Comparison of ENCODE assay signal across 1 cellular context in genomic region chr11:65890324-65891179, GRCh38.
TF ChIP-seq lines count a peak whose summit lies in the region.

Gene CCDC85B (plus strand): TSS chr11:65890673. CDS start chr11:65890784, 111 bp downstream.

TF ChIP-seq in HepG2, 621 proteins besides CTCF, POLR2A, EP300 and RAD21 (continued from another document and continues in another):
- TF ChIP-seq ZNF782 (CRISPR knock-in tag; IDR thresholded peaks at IDR 0.05; ENCODE audit: borderline replicate concordance) (no peak; the same call in 1 of the 2 replicates), ZNF780A (CRISPR knock-in tag; IDR thresholded peaks at IDR 0.05) (0 out of 2 replicates have a peak, but pooled peaks have one; percentile 29), EEA1 (CRISPR knock-in tag; IDR thresholded peaks at IDR 0.05; ENCODE audit: borderline replicate concordance) (peak; percentile 87; the same call in 1 of the 2 replicates), POLR2AphosphoS2 (IDR thresholded peaks at IDR 0.05; ENCODE audit: low read depth, low read length) (peak; percentile 64), NR2F6 (IDR thresholded peaks at IDR 0.05) (no peak), NR2F6 (CRISPR knock-in tag; IDR thresholded peaks at IDR 0.05) (no peak), NR1H2 (CRISPR knock-in tag; IDR thresholded peaks at IDR 0.05; ENCODE audit: borderline replicate concordance, low read depth) (0 out of 2 replicates have a peak, but pooled peaks have one; percentile 60), FOXO1 (CRISPR knock-in tag; IDR thresholded peaks at IDR 0.05) (peak; percentile 32; the same call in 1 of the 2 replicates), HOXA9 (CRISPR knock-in tag; IDR thresholded peaks at IDR 0.05; ENCODE audit: borderline replicate concordance) (peak; percentile 62; the same call in 1 of the 2 replicates), SMAD3 (CRISPR knock-in tag; IDR thresholded peaks at IDR 0.05) (0 out of 2 replicates have a peak, but pooled peaks have one; percentile 11), SNAI1 (CRISPR knock-in tag; IDR thresholded peaks at IDR 0.05; ENCODE audit: borderline replicate concordance) (no peak), HDAC2 (CRISPR knock-in tag; IDR thresholded peaks at IDR 0.05) (no peak), ZNF75D (CRISPR knock-in tag; IDR thresholded peaks at IDR 0.05; ENCODE audit: borderline replicate concordance) (no peak), ZNF230 (CRISPR knock-in tag; IDR thresholded peaks at IDR 0.05) (no peak), ZNF746 (CRISPR knock-in tag; IDR thresholded peaks at IDR 0.05) (no peak; the same call in 1 of the 2 replicates), FOXO4 (CRISPR knock-in tag; conservative IDR thresholded peaks at IDR 0.05) (no peak), ADNP (CRISPR knock-in tag; IDR thresholded peaks at IDR 0.05) (no peak), ZNF737 (CRISPR knock-in tag; IDR thresholded peaks at IDR 0.05; ENCODE audit: borderline replicate concordance) (no peak), ZNF530 (CRISPR knock-in tag; IDR thresholded peaks at IDR 0.05; ENCODE audit: low read depth) (no peak), ZNF382 (CRISPR knock-in tag; IDR thresholded peaks at IDR 0.05; ENCODE audit: borderline replicate concordance) (no peak), ZNF350 (CRISPR knock-in tag; IDR thresholded peaks at IDR 0.05; ENCODE audit: borderline replicate concordance, low read depth) (no peak), YEATS4 (CRISPR knock-in tag; IDR thresholded peaks at IDR 0.05; ENCODE audit: borderline replicate concordance) (peak; percentile 83), ZSCAN12 (CRISPR knock-in tag; IDR thresholded peaks at IDR 0.05) (peak; percentile 92), PHF21A (CRISPR knock-in tag; IDR thresholded peaks at IDR 0.05) (peak; percentile 57; the same call in 1 of the 2 replicates), MAFF (IDR thresholded peaks at IDR 0.05; ENCODE audit: low read depth, low read length) (no peak), ZBTB25 (CRISPR knock-in tag; IDR thresholded peaks at IDR 0.05) (no peak), MAX (IDR thresholded peaks at IDR 0.05) (peak; percentile 99), ISX (CRISPR knock-in tag; conservative IDR thresholded peaks at IDR 0.05) (0 out of 2 replicates have a peak, but pooled peaks have one; percentile 45), HMGXB4 (CRISPR knock-in tag; IDR thresholded peaks at IDR 0.05; ENCODE audit: borderline replicate concordance in 1 of 2, low read depth in 1 of 2) (peak; percentile 40 to 68; a peak in 2 of 4 replicates), ZNF101 (CRISPR knock-in tag; IDR thresholded peaks at IDR 0.05; ENCODE audit: borderline replicate concordance, low read depth) (no peak), SIN3A (IDR thresholded peaks at IDR 0.05; ENCODE audit: borderline replicate concordance, low read depth, low read length) (peak; percentile 49; the same call in 1 of the 2 replicates), ELK4 (CRISPR knock-in tag; IDR thresholded peaks at IDR 0.05; ENCODE audit: borderline replicate concordance) (no peak), NR2F2 (IDR thresholded peaks at IDR 0.05; ENCODE audit: borderline replicate concordance, low read depth) (no peak; the same call in 1 of the 2 replicates), ZNF253 (CRISPR knock-in tag; IDR thresholded peaks at IDR 0.05; ENCODE audit: borderline replicate concordance) (no peak), MEIS1 (CRISPR knock-in tag; IDR thresholded peaks at IDR 0.05; ENCODE audit: borderline replicate concordance) (no peak; the same call in 1 of the 2 replicates), ZBTB46 (CRISPR knock-in tag; IDR thresholded peaks at IDR 0.05; ENCODE audit: borderline replicate concordance) (no peak), MTF1 (CRISPR knock-in tag; IDR thresholded peaks at IDR 0.05) (peak; percentile 82), ZFYVE20 (CRISPR knock-in tag; IDR thresholded peaks at IDR 0.05; ENCODE audit: borderline replicate concordance, low read depth) (no peak), ZNF713 (CRISPR knock-in tag; IDR thresholded peaks at IDR 0.05) (no peak), MXD1 (CRISPR knock-in tag; IDR thresholded peaks at IDR 0.05) (no peak; the same call in 1 of the 2 replicates), GTF2F1 (IDR thresholded peaks at IDR 0.05; ENCODE audit: low read length) (no peak), ZNF841 (CRISPR knock-in tag; IDR thresholded peaks at IDR 0.05; ENCODE audit: borderline replicate concordance) (no peak), CHCHD3 (CRISPR knock-in tag; IDR thresholded peaks at IDR 0.05) (peak; percentile 84; the same call in 1 of the 2 replicates), PHF20 (CRISPR knock-in tag; IDR thresholded peaks at IDR 0.05) (peak; percentile 68; the same call in 1 of the 2 replicates), TRAFD1 (CRISPR knock-in tag; IDR thresholded peaks at IDR 0.05; ENCODE audit: borderline replicate concordance) (no peak), ZSCAN29 (CRISPR knock-in tag; conservative IDR thresholded peaks at IDR 0.05) (0 out of 2 replicates have a peak, but pooled peaks have one; percentile 46), ERF (CRISPR knock-in tag; IDR thresholded peaks at IDR 0.05) (peak; percentile 58; the same call in 1 of the 2 replicates), HMGXB3 (CRISPR knock-in tag; IDR thresholded peaks at IDR 0.05; ENCODE audit: borderline replicate concordance) (no peak), PLRG1 (conservative IDR thresholded peaks at IDR 0.05) (no peak)
- TF ChIP-seq, protein P1, sequence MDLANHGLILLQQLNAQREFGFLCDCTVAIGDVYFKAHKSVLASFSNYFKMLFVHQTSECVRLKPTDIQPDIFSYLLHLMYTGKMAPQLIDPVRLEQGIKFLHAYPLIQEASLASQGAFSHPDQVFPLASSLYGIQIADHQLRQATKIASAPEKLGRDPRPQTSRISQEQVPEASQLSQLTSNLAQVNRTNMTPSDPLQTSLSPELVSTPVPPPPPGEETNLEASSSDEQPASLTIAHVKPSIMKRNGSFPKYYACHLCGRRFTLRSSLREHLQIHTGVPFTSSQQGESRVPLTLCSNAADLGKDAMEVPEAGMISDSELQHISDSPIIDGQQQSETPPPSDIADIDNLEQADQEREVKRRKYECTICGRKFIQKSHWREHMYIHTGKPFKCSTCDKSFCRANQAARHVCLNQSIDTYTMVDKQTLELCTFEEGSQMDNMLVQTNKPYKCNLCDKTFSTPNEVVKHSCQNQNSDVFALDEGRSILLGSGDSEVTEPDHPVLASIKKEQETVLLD (CRISPR knock-in tag; IDR thresholded peaks at IDR 0.05; ENCODE audit: low read depth) = peak; percentile 83
